ENCODE assay signal across 26 cellular contexts in genomic region chr15:35549567-35549966, GRCh38.
"Had no signal": no experiment of that assay in that cellular context is flagged by ENCODE, and none has a peak within 500 bp of the region (broad histone marks: within the 10 kb centered on the region; RNA-seq: fewer than 3 reads in every experiment).

No MANE protein-coding gene starts in this region.

- H3K4me3 ChIP-seq: heart right ventricle, mucosa of descending colon, right lobe of liver, skin epidermis, suprapubic skin, tibial nerve had no signal

- H3K36me3 ChIP-seq: right lobe of liver, suprapubic skin, tibial nerve had no signal

- H3K27ac ChIP-seq: heart right ventricle, right lobe of liver, skin epidermis, suprapubic skin, tibial nerve had no signal

- ATAC-seq: heart right ventricle; mucosa of descending colon; right lobe of liver; stimulated activated effector memory CD8-positive, alpha-beta T cell treated with anti-CD3 and anti-CD28 coated beads, Interleukin-12 subunit alpha, Interleukin-12 subunit beta, amount 100 ng/mL, for 72 hours; stimulated activated naive CD8-positive, alpha-beta T cell treated with anti-CD3 and anti-CD28 coated beads, Interleukin-15, amount 100 ng/mL, for 72 hours had no signal

- H3K27me3 Mint-ChIP-seq: activated CD4-positive, alpha-beta memory T cell treated with anti-CD3 and anti-CD28 coated beads for 36 hours; activated naive CD8-positive, alpha-beta T cell treated with anti-CD3 and anti-CD28 coated beads, Interleukin-2, amount 10 ng/mL, durations not matched to agents 7 days and 5 days; stimulated activated naive CD8-positive, alpha-beta T cell treated with anti-CD3 and anti-CD28 coated beads, Interleukin-15, amount 100 ng/mL, for 72 hours had no signal

- DNase-seq: activated CD4-positive, alpha-beta memory T cell treated with anti-CD3 and anti-CD28 coated beads for 36 hours; activated CD4-positive, alpha-beta T cell treated with anti-CD3 and anti-CD28 coated beads for 4 hours; activated CD4-positive, CD25-positive, alpha-beta regulatory T cell; activated effector memory CD4-positive, alpha-beta T cell treated with Interleukin-2 at 50 U/mL for 16 hours; activated naive CD4-positive, alpha-beta T cell treated with anti-CD3 and anti-CD28 coated beads for 36 hours; activated naive CD8-positive, alpha-beta T cell treated with anti-CD3 and anti-CD28 coated beads, Interleukin-2, amount 10 ng/mL, durations not matched to agents 7 days and 5 days; activated T-cell treated with anti-CD3 and anti-CD28 coated beads, Interleukin-2, amount 50 U/mL, for 48 hours; amygdala; cortex of kidney; effector CD4-positive, alpha-beta T cell; erythroblast; foreskin fibroblast; heart right ventricle; mucosa of descending colon; posterior cingulate gyrus; right lobe of liver; stimulated activated CD4-positive, alpha-beta T cell treated with anti-CD3 and anti-CD28 coated beads, Interleukin-2, amount 100 ng/mL, for 24 hours; stimulated activated naive CD8-positive, alpha-beta T cell treated with anti-CD3 and anti-CD28 coated beads, Interleukin-15, amount 100 ng/mL, for 72 hours; T1000 had no signal

- H3K9me3 Mint-ChIP-seq: activated CD4-positive, alpha-beta memory T cell treated with anti-CD3 and anti-CD28 coated beads for 36 hours; activated naive CD4-positive, alpha-beta T cell treated with anti-CD3 and anti-CD28 coated beads for 36 hours; activated naive CD8-positive, alpha-beta T cell treated with anti-CD3 and anti-CD28 coated beads, Interleukin-2, amount 10 ng/mL, durations not matched to agents 7 days and 5 days; stimulated activated effector memory CD8-positive, alpha-beta T cell treated with anti-CD3 and anti-CD28 coated beads, Interleukin-12 subunit alpha, Interleukin-12 subunit beta, amount 100 ng/mL, for 72 hours; T-helper 1 cell treated with Interleukin-12 subunit alpha and Interleukin-12 subunit beta and Interleukin-4 antibody, amounts not matched to agents 30 μg/mL and 1 μg/mL, for 36 hours had no signal

- H3K4me3 Mint-ChIP-seq: activated CD4-positive, alpha-beta memory T cell treated with anti-CD3 and anti-CD28 coated beads for 36 hours; activated naive CD4-positive, alpha-beta T cell treated with anti-CD3 and anti-CD28 coated beads for 36 hours; activated naive CD8-positive, alpha-beta T cell treated with anti-CD3 and anti-CD28 coated beads, Interleukin-2, amount 10 ng/mL, durations not matched to agents 7 days and 5 days; stimulated activated effector memory CD8-positive, alpha-beta T cell treated with anti-CD3 and anti-CD28 coated beads, Interleukin-12 subunit alpha, Interleukin-12 subunit beta, amount 100 ng/mL, for 72 hours; stimulated activated naive CD8-positive, alpha-beta T cell treated with anti-CD3 and anti-CD28 coated beads, Interleukin-15, amount 100 ng/mL, for 72 hours; T-helper 1 cell treated with Interleukin-12 subunit alpha and Interleukin-12 subunit beta and Interleukin-4 antibody, amounts not matched to agents 30 μg/mL and 1 μg/mL, for 36 hours had no signal

- H3K9me3 ChIP-seq: heart right ventricle, mucosa of descending colon, right lobe of liver, suprapubic skin, tibial nerve had no signal

- FAIRE-seq: bronchial epithelial cell, islet of Langerhans had no signal

- H3K27me3 ChIP-seq: heart right ventricle, right lobe of liver, suprapubic skin, tibial nerve had no signal

- H3K36me3 Mint-ChIP-seq: activated CD4-positive, alpha-beta memory T cell treated with anti-CD3 and anti-CD28 coated beads for 36 hours; activated naive CD8-positive, alpha-beta T cell treated with anti-CD3 and anti-CD28 coated beads, Interleukin-2, amount 10 ng/mL, durations not matched to agents 7 days and 5 days had no signal

- H3K27ac Mint-ChIP-seq: activated CD4-positive, alpha-beta memory T cell treated with anti-CD3 and anti-CD28 coated beads for 36 hours; activated naive CD4-positive, alpha-beta T cell treated with anti-CD3 and anti-CD28 coated beads for 36 hours; activated naive CD8-positive, alpha-beta T cell treated with anti-CD3 and anti-CD28 coated beads, Interleukin-2, amount 10 ng/mL, durations not matched to agents 7 days and 5 days; stimulated activated effector memory CD8-positive, alpha-beta T cell treated with anti-CD3 and anti-CD28 coated beads, Interleukin-12 subunit alpha, Interleukin-12 subunit beta, amount 100 ng/mL, for 72 hours; stimulated activated naive CD8-positive, alpha-beta T cell treated with anti-CD3 and anti-CD28 coated beads, Interleukin-15, amount 100 ng/mL, for 72 hours; T-helper 1 cell treated with Interleukin-12 subunit alpha and Interleukin-12 subunit beta and Interleukin-4 antibody, amounts not matched to agents 30 μg/mL and 1 μg/mL, for 36 hours had no signal
